In genomic region chr16:11183035-11183812, GRCh38 we compare ENCODE assay signal across 11 cellular contexts.
A peak's percentile ranks its signal among the peaks of the same experiment; 100 is the strongest.
DNase-seq lines count a peak whose midpoint lies in the region; ATAC-seq, FAIRE-seq and TF ChIP-seq lines count a peak whose summit lies in the region.
"Had no signal": no experiment of that assay in that cellular context is flagged by ENCODE, and none has a peak within 500 bp of the region (broad histone marks: within the 10 kb centered on the region; RNA-seq: fewer than 3 reads in every experiment).

No MANE protein-coding gene starts in this region.

- peak; percentile 38 for TF ChIP-seq CTCF in GM10248 (IDR thresholded peaks at IDR 0.05; ENCODE audit: control extremely low read depth, extremely low read depth, low read depth, missing control alignments)
- no peak for TF ChIP-seq CTCF in chondrocyte (IDR thresholded peaks at IDR 0.05)

- peak; percentile 78 for DNase-seq in GM10248 (ENCODE audit: extremely low spot score)
- DNase-seq in GM19239 (ENCODE audit: insufficient read length, low spot score) = no peak
- peak; percentile 92 for DNase-seq in chondrocyte (ENCODE audit: low spot score)
- DNase-seq in AG20443 (ENCODE audit: low spot score) = no peak
- no peak for DNase-seq in left ventricle myocardium superior
- DNase-seq in effector CD4-positive, alpha-beta T cell = no peak
- no peak for DNase-seq in NCI-H2227 (lab: John Stamatoyannopoulos, UW; ENCODE audit: unreplicated experiment)
- DNase-seq: left cardiac atrium, NCI-H69, retina had no signal

- CTCF ChIA-PET in GM10248 (lab: Yijun Ruan, JAX) = interaction anchor here (1.0 to 2.0 kb wide), 11 partner anchors 9 to 220 kb away, joined by 3 to 7 read pairs (median 4); partner anchors contain the start of gene SOCS1

- no peaks in the 10 kb centered on the region for H3K27me3 Mint-ChIP-seq in chondrocyte (ENCODE audit: low read depth)

- intact Hi-C loops in left ventricle myocardium superior (cut with micrococcal nuclease) = no loop called here

- H3K36me3 Mint-ChIP-seq in chondrocyte (ENCODE audit: low read depth) = peaks cover 11% of the 10 kb centered on the region

- POLR2A ChIA-PET in GM10248 (lab: Yijun Ruan, JAX) = interaction anchor here (1.1 to 1.5 kb wide), 2 partner anchors 72 to 136 kb away, joined by 3 to 8 read pairs; partner anchors contain the start of gene SOCS1

- peaks cover 3% of the 10 kb centered on the region for H3K4me1 Mint-ChIP-seq in chondrocyte (ENCODE audit: low read depth)

- no peak overlapping the region for H3K27ac Mint-ChIP-seq in chondrocyte (ENCODE audit: unreplicated experiment)

- peak; percentile 89 for FAIRE-seq in GM19239 (lab: Jason Lieb, UNC)

- H3K9me3 Mint-ChIP-seq in chondrocyte (ENCODE audit: low read depth) = no peaks in the 10 kb centered on the region

- no peak overlapping the region for H3K4me3 Mint-ChIP-seq in chondrocyte (ENCODE audit: unreplicated experiment)

- ATAC-seq in HG03064 (IDR thresholded peaks at IDR 0.05; ENCODE audit: low read depth, unreplicated experiment) = peak; percentile 42
- ATAC-seq in left ventricle myocardium superior = no peak
- ATAC-seq: left cardiac atrium had no signal

Comparison
In these comparisons a context has a peak if more than half of its experiments do, and no peak if none do; other contexts are left out.
1. DNase-seq: peak in GM10248 (single experiment) and chondrocyte (single experiment); none in GM19239 (single experiment), AG20443 (single experiment), left ventricle myocardium superior (single experiment), effector CD4-positive, alpha-beta T cell (single experiment) and NCI-H2227 (single experiment).